ENCODE assay signal across 16 cellular contexts in genomic region chr15:94300612-94301011, GRCh38.
DNase-seq lines count a peak whose midpoint lies in the region; ATAC-seq and TF ChIP-seq lines count a peak whose summit lies in the region.
"Had no signal": no experiment of that assay in that cellular context is flagged by ENCODE, and none has a peak within 500 bp of the region (broad histone marks: within the 10 kb centered on the region; RNA-seq: fewer than 3 reads in every experiment).

No MANE protein-coding gene starts in this region.

- H3K4me3 Mint-ChIP-seq in activated naive CD8-positive, alpha-beta T cell treated with anti-CD3 and anti-CD28 coated beads, Interleukin-2, amount 10 ng/mL, durations not matched to agents 7 days and 5 days = no peak overlapping the region
- no peak overlapping the region for H3K4me3 Mint-ChIP-seq in activated naive CD8-positive, alpha-beta T cell treated with anti-CD3 and anti-CD28 coated beads for 36 hours
- H3K4me3 Mint-ChIP-seq: CD4-positive, alpha-beta memory T cell had no signal

- H3K27me3 ChIP-seq in heart right ventricle (peaks cover 0 to 9% (median 0%) of the 10 kb centered on the region in 7 donors), neutrophil (no peaks in the 10 kb centered on the region), breast epithelium (no peaks in the 10 kb centered on the region)
- H3K27me3 ChIP-seq: BE2C had no signal

- H3K9me3 Mint-ChIP-seq in activated naive CD8-positive, alpha-beta T cell treated with anti-CD3 and anti-CD28 coated beads, Interleukin-2, amount 10 ng/mL, durations not matched to agents 7 days and 5 days = peaks cover 7% of the 10 kb centered on the region
- peaks cover 15% of the 10 kb centered on the region for H3K9me3 Mint-ChIP-seq in activated naive CD8-positive, alpha-beta T cell treated with anti-CD3 and anti-CD28 coated beads for 36 hours

- TF ChIP-seq POLR2A in breast epithelium (IDR thresholded peaks at IDR 0.05) = no peak

- peaks cover 49% of the 10 kb centered on the region for H3K36me3 Mint-ChIP-seq in activated naive CD8-positive, alpha-beta T cell treated with anti-CD3 and anti-CD28 coated beads, Interleukin-2, amount 10 ng/mL, durations not matched to agents 7 days and 5 days
- peaks cover 50% of the 10 kb centered on the region for H3K36me3 Mint-ChIP-seq in activated naive CD8-positive, alpha-beta T cell treated with anti-CD3 and anti-CD28 coated beads for 36 hours

- H3K4me3 ChIP-seq in heart right ventricle = no peak overlapping the region
- H3K4me3 ChIP-seq in neutrophil (ENCODE audit: low read depth in 1 of 2, low read length in 1 of 2) = no peak overlapping the region
- no peak overlapping the region for H3K4me3 ChIP-seq in breast epithelium

- H3K27ac ChIP-seq in heart right ventricle (no peak overlapping the region), neutrophil (peak overlapping the region; percentile 38), breast epithelium (no peak overlapping the region)

- no peak for DNase-seq in activated naive CD8-positive, alpha-beta T cell treated with anti-CD3 and anti-CD28 coated beads, Interleukin-2, amount 10 ng/mL, durations not matched to agents 7 days and 5 days
- no peak for DNase-seq in activated naive CD8-positive, alpha-beta T cell treated with anti-CD3 and anti-CD28 coated beads for 36 hours
- DNase-seq in NCI-H226 = peak; percentile 39
- peak in 1 of 2 donors; percentile 51 for DNase-seq in heart right ventricle
- no peak for DNase-seq in NCI-H510A treated with DMSO at 0.1 percent for 48 hours (lab: John Stamatoyannopoulos, UW)
- DNase-seq in breast epithelium (ENCODE audit: low spot score in 2 of 2) = no peak
- no peak for DNase-seq in NCI-H1048 (lab: John Stamatoyannopoulos, UW)
- DNase-seq: BE2C; CD4-positive, alpha-beta memory T cell; DMS79; H7; Kasumi-1; NCI-H1436 treated with DMSO at 0.1 percent for 48 hours; NCI-H345; SIG-M5 had no signal

- H3K36me3 ChIP-seq in heart right ventricle (no peaks in the 10 kb centered on the region), neutrophil (peaks cover 54% of the 10 kb centered on the region), breast epithelium (no peaks in the 10 kb centered on the region)
- H3K36me3 ChIP-seq: BE2C had no signal

- peaks cover 54% of the 10 kb centered on the region for H3K4me1 Mint-ChIP-seq in activated naive CD8-positive, alpha-beta T cell treated with anti-CD3 and anti-CD28 coated beads, Interleukin-2, amount 10 ng/mL, durations not matched to agents 7 days and 5 days
- peaks cover 45% of the 10 kb centered on the region for H3K4me1 Mint-ChIP-seq in activated naive CD8-positive, alpha-beta T cell treated with anti-CD3 and anti-CD28 coated beads for 36 hours

- H3K27ac Mint-ChIP-seq in activated naive CD8-positive, alpha-beta T cell treated with anti-CD3 and anti-CD28 coated beads, Interleukin-2, amount 10 ng/mL, durations not matched to agents 7 days and 5 days = peak overlapping the region; percentile 40
- no peak overlapping the region for H3K27ac Mint-ChIP-seq in activated naive CD8-positive, alpha-beta T cell treated with anti-CD3 and anti-CD28 coated beads for 36 hours
- H3K27ac Mint-ChIP-seq: CD4-positive, alpha-beta memory T cell had no signal

- no peak for TF ChIP-seq CTCF in heart right ventricle (IDR thresholded peaks at IDR 0.05)
- no peak for TF ChIP-seq CTCF in neutrophil (IDR thresholded peaks at IDR 0.05)
- no peak for TF ChIP-seq CTCF in breast epithelium (IDR thresholded peaks at IDR 0.05)

- peaks cover 0 to 42% (median 0%) of the 10 kb centered on the region in 9 donors for H3K4me1 ChIP-seq in heart right ventricle
- H3K4me1 ChIP-seq in neutrophil (ENCODE audit: control insufficient read depth in 1 of 2, insufficient read depth in 1 of 2, low read depth in 1 of 2, low read length in 1 of 2) = peaks cover 45 to 46% of the 10 kb centered on the region in 2 experiments
- no peaks in the 10 kb centered on the region for H3K4me1 ChIP-seq in breast epithelium
- H3K4me1 ChIP-seq: BE2C had no signal

- ATAC-seq in activated naive CD8-positive, alpha-beta T cell treated with anti-CD3 and anti-CD28 coated beads, Interleukin-2, amount 10 ng/mL, durations not matched to agents 7 days and 5 days (ENCODE audit: low read depth) = no peak
- ATAC-seq in heart right ventricle = peak; percentile 73 to 99 (median 94)

- H3K9me3 ChIP-seq in heart right ventricle (no peaks in the 10 kb centered on the region), neutrophil (no peaks in the 10 kb centered on the region), breast epithelium (no peaks in the 10 kb centered on the region)
- H3K9me3 ChIP-seq: BE2C had no signal

- no peaks in the 10 kb centered on the region for H3K27me3 Mint-ChIP-seq in activated naive CD8-positive, alpha-beta T cell treated with anti-CD3 and anti-CD28 coated beads, Interleukin-2, amount 10 ng/mL, durations not matched to agents 7 days and 5 days
- H3K27me3 Mint-ChIP-seq in activated naive CD8-positive, alpha-beta T cell treated with anti-CD3 and anti-CD28 coated beads for 36 hours = no peaks in the 10 kb centered on the region
- H3K27me3 Mint-ChIP-seq: CD4-positive, alpha-beta memory T cell had no signal

- intact Hi-C loops in heart right ventricle (cut with DNase I) (loop anchor here in 1 of 10 donors (5.0 kb wide), 1 partner anchor 48 kb away; no protein-coding TSS in a partner anchor), breast epithelium (cut with DNase I; ENCODE audit: low total_unique reads) (no loop called here)

- POLR2A ChIA-PET in activated naive CD8-positive, alpha-beta T cell treated with anti-CD3 and anti-CD28 coated beads, Interleukin-2, amount 10 ng/mL, durations not matched to agents 7 days and 5 days (lab: Charles Lee) = no interaction called here
